8 cellular contexts compared by ENCODE assay signal in the genomic region with DNA sequence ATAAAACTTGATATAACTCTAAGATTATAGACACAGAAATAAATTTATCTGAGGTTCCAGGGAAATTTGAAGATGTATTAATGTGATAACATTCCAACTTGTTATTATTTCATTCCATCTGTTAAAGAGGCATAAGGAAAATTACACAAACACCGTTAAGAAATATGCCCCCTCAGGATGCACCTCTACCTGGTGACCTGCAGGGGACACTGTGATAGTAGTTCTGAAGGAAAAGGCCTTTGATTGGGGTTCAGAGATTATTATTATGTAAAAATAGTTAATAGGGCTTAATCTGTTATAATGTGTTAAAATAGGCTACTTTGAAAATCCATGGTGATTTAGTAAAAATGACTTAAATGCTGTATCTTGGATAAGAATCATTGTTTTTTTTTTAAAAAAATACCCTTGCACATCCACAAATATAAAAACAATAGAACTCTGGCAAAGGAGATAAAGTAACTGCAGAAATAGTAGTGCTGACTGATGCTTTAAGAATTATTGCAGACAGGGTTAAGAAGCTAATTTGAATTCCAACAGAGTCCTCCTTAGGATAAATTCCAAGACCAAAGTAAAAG. TPM values are rescaled to one million over a fixed set of nuclear protein-coding genes. Genes with fewer than 3 reads are reported as not detected.
DNase-seq lines count a peak whose midpoint lies in the region; ATAC-seq and TF ChIP-seq lines count a peak whose summit lies in the region.

No MANE protein-coding gene starts in this region.

- no peaks in the 10 kb centered on the region for H3F3A ChIP-seq in neural cell (ENCODE audit: insufficient read depth, low read length, poor library complexity, severe bottlenecking)

- no peak overlapping the region for H3K27ac ChIP-seq in heart right ventricle
- H3K27ac ChIP-seq in H9 (ENCODE audit: insufficient read length, low read depth, low read length): no peak overlapping the region
- no peak overlapping the region for H3K27ac ChIP-seq in neural cell (ENCODE audit: low read length)

- H2BK12ac ChIP-seq in H9 (ENCODE audit: insufficient read length, low read depth, low read length): no peak overlapping the region

- TF ChIP-seq EP300 in neural cell (conservative IDR thresholded peaks at IDR 0.05; ENCODE audit: poor library complexity, severe bottlenecking): no peak

- no peak overlapping the region for H3K4ac ChIP-seq in H9 (ENCODE audit: low read depth, low read length)

- peaks cover 0 to 1% (median 0%) of the 10 kb centered on the region in 9 donors for H3K4me1 ChIP-seq in heart right ventricle
- no peaks in the 10 kb centered on the region for H3K4me1 ChIP-seq in H9 (ENCODE audit: insufficient read depth, low read length)

- H3K79me2 ChIP-seq in H9 (ENCODE audit: insufficient read depth, low read length) (no peaks in the 10 kb centered on the region), neural cell (replicated peaks; ENCODE audit: insufficient read depth, low read length) (no peaks in the 10 kb centered on the region)

- H3K14ac ChIP-seq in H9 (ENCODE audit: insufficient read depth, low read length): no peak overlapping the region

- no peaks in the 10 kb centered on the region for H3K9me3 Mint-ChIP-seq in H9

- TF ChIP-seq RAD21 in neural cell (conservative IDR thresholded peaks at IDR 0.05): peak; percentile 17

- H3K27me3 ChIP-seq in heart right ventricle: no peaks in the 10 kb centered on the region
- H3K27me3 ChIP-seq in H9 (ENCODE audit: insufficient read depth, low read length): no peaks in the 10 kb centered on the region
- no peaks in the 10 kb centered on the region for H3K27me3 ChIP-seq in neural cell (ENCODE audit: insufficient read depth, low read depth, low read length)

- H3K9ac ChIP-seq in H9 (ENCODE audit: extremely low read depth, insufficient read length, low read length) (no peak overlapping the region), neural cell (ENCODE audit: low read length) (no peak overlapping the region)

- no peak overlapping the region for H2AFZ ChIP-seq in H9 (ENCODE audit: low read length)
- H2AFZ ChIP-seq in neural cell (ENCODE audit: low read depth, low read length): no peak overlapping the region

- H4K91ac ChIP-seq in H9 (ENCODE audit: insufficient read length, low read depth, low read length): no peak overlapping the region

- H3K23me2 ChIP-seq in H9 (ENCODE audit: insufficient read length, low read depth, low read length, poor library complexity, severe bottlenecking): no peaks in the 10 kb centered on the region

- no peak overlapping the region for H3T11ph ChIP-seq in H9 (ENCODE audit: low read length)

- H2BK5ac ChIP-seq in H9 (ENCODE audit: insufficient read length, low read length): no peak overlapping the region

- no peak overlapping the region for H3K27ac Mint-ChIP-seq in H9

- 4 to 5% methylated on average over 1 of the region's 1 CpG for WGBS in heart right ventricle, 2 donors
- no CpG with 5 or more reads among the region's 1 CpG for WGBS in H9 (ENCODE audit: extremely low coverage, insufficient read length, low lambda C conversion rate)

- no peak for DNase-seq in heart right ventricle
- no peak for DNase-seq in left ventricle myocardium superior
- DNase-seq in H9: no peak
- DNase-seq in NAMALWA (ENCODE audit: low spot score): peak; percentile 65
- DNase-seq in choroid plexus epithelial cell (ENCODE audit: low read depth): peak; percentile 55
- DNase-seq in stimulated activated naive CD8-positive, alpha-beta T cell treated with anti-CD3 and anti-CD28 coated beads, Interleukin-15, Interleukin-2, amounts not matched to agents 100 U/mL and 50 U/mL, for 24 hours: no peak
- DNase-seq in COLO668 (lab: John Stamatoyannopoulos, UW; ENCODE audit: unreplicated experiment): no peak

- ATAC-seq in heart right ventricle (no peak), left ventricle myocardium superior (no peak)
- ATAC-seq in stimulated activated naive CD8-positive, alpha-beta T cell treated with anti-CD3 and anti-CD28 coated beads, Interleukin-15, Interleukin-2, amounts not matched to agents 100 U/mL and 50 U/mL, for 24 hours: no peak

- H3K4me2 ChIP-seq in H9 (ENCODE audit: insufficient read depth, insufficient read length, low read length): no peak overlapping the region
- no peak overlapping the region for H3K4me2 ChIP-seq in neural cell (ENCODE audit: low read length)

- H2AK5ac ChIP-seq in H9 (ENCODE audit: insufficient read length, low read length): no peak overlapping the region

- no peak overlapping the region for H4K5ac ChIP-seq in H9 (ENCODE audit: insufficient read length, low read depth, low read length)

- TF ChIP-seq CTCF in heart right ventricle (IDR thresholded peaks at IDR 0.05) (peak; percentile 15 to 73 (median 65)), H9 (conservative IDR thresholded peaks at IDR 0.05) (peak; percentile 92), choroid plexus epithelial cell (conservative IDR thresholded peaks at IDR 0.05; ENCODE audit: low read depth, low read length) (peak; percentile 85), neural cell (IDR thresholded peaks at IDR 0.05; ENCODE audit: poor library complexity, severe bottlenecking) (peak; percentile 49)

- no peak overlapping the region for H3K23ac ChIP-seq in H9 (ENCODE audit: insufficient read length, low read depth, low read length)

- H3K79me1 ChIP-seq in H9 (ENCODE audit: insufficient read depth, low read depth, low read length, poor library complexity, severe bottlenecking): no peaks in the 10 kb centered on the region

- no peaks in the 10 kb centered on the region; the same call in 1 of the 2 replicates for H3K27me3 Mint-ChIP-seq in H9 (ENCODE audit: low read depth)

- H3K36me3 Mint-ChIP-seq in H9 (ENCODE audit: insufficient read depth in 1 of 3, low read depth in 3 of 3): no peaks in the 10 kb centered on the region

- H4K20me1 ChIP-seq in H9 (ENCODE audit: control insufficient read depth, insufficient read depth, insufficient read length) (no peaks in the 10 kb centered on the region), neural cell (ENCODE audit: insufficient read depth) (no peaks in the 10 kb centered on the region)

- H3K56ac ChIP-seq in H9 (ENCODE audit: insufficient read length, low read depth, low read length): no peak overlapping the region

- no peak overlapping the region for H3K18ac ChIP-seq in H9 (ENCODE audit: insufficient read length, low read depth, low read length)

- H3K4me3 ChIP-seq in heart right ventricle (no peak overlapping the region), choroid plexus epithelial cell (ENCODE audit: low read depth, low read length) (no peak overlapping the region), neural cell (ENCODE audit: low read length) (no peak overlapping the region)

- H3K9me3 ChIP-seq in heart right ventricle (no peaks in the 10 kb centered on the region), H9 (ENCODE audit: control insufficient read depth, low read depth, low read length) (no peaks in the 10 kb centered on the region), neural cell (ENCODE audit: low read length) (no peaks in the 10 kb centered on the region)

- intact Hi-C loops in heart right ventricle (cut with DNase I): no loop called here
- intact Hi-C loops in left ventricle myocardium superior (cut with micrococcal nuclease): no loop called here

- no peak overlapping the region for H2BK15ac ChIP-seq in H9 (ENCODE audit: low read depth, low read length)

- no peaks in the 10 kb centered on the region for H3K4me1 Mint-ChIP-seq in H9

- H3K36me3 ChIP-seq in heart right ventricle: no peaks in the 10 kb centered on the region
- no peaks in the 10 kb centered on the region for H3K36me3 ChIP-seq in neural cell (ENCODE audit: insufficient read depth, low read length)

- H2BK20ac ChIP-seq in H9 (ENCODE audit: low read depth, low read length, poor library complexity, severe bottlenecking): no peak overlapping the region

- no peak overlapping the region for H4K8ac ChIP-seq in H9 (replicated peaks; ENCODE audit: insufficient read length, low read depth, low read length)

- H2BK120ac ChIP-seq in H9 (ENCODE audit: low read depth, low read length, poor library complexity, severe bottlenecking): no peak overlapping the region

- H3K4me3 Mint-ChIP-seq in H9: no peak overlapping the region

- H3K9me2 ChIP-seq in neural cell (ENCODE audit: insufficient read depth, low read length): no peaks in the 10 kb centered on the region

TF ChIP-seq in neural cell, 6 proteins besides CTCF, POLR2A, EP300 and RAD21:
- TF ChIP-seq TAF1 (IDR thresholded peaks at IDR 0.05; ENCODE audit: low read depth): no peak
- peak; percentile 37 for TF ChIP-seq SMC3 (conservative IDR thresholded peaks at IDR 0.05; ENCODE audit: poor library complexity)

RNA-seq across cellular contexts. Expression of gene ABRAXAS1, which starts 6.1 kb away (rescaled TPM):
- 10 to 100 TPM in 1 of 10 donors, 1 to 10 TPM in 9; 4.7 to 11.0 (median 6.7) TPM for total RNA-seq in heart right ventricle
- 1 to 10 TPM; 2.3 to 2.4 TPM for polyA plus RNA-seq in heart right ventricle
- total RNA-seq in left ventricle myocardium superior: 6.8 TPM
- 24.7 and 25.8 TPM in 2 replicates for total RNA-seq in H9 (2021)
- 1.1 and 1.4 TPM in 2 replicates for polyA plus RNA-seq in neural cell
- 2.9 and 3.1 TPM in 2 replicates for polyA minus RNA-seq in neural cell

RNA-seq across cellular contexts. Expression of gene MRPS18C, which starts 35.1 kb away (rescaled TPM):
- 10 to 100 TPM; 47.7 to 81.9 (median 58.2) TPM for total RNA-seq in heart right ventricle
- polyA plus RNA-seq in heart right ventricle: 10 to 100 TPM; 40.6 to 68.6 TPM
- 67.1 TPM for total RNA-seq in left ventricle myocardium superior
- total RNA-seq in H9 (2021): 77.6 and 85.4 TPM in 2 replicates
- 56.0 and 60.6 TPM in 2 replicates for polyA plus RNA-seq in neural cell
- 37.3 and 40.4 TPM in 2 replicates for polyA minus RNA-seq in neural cell

RNA-seq across cellular contexts. Expression of gene HELQ, which starts 35.3 kb away (rescaled TPM):
- total RNA-seq in heart right ventricle (10 to 100 TPM; 11.6 to 15.7 (median 13.2) TPM), left ventricle myocardium superior (15.3 TPM), H9 (2021) (13.9 and 16.2 TPM in 2 replicates)
- polyA plus RNA-seq in heart right ventricle (1 to 10 TPM; 5.1 to 5.6 TPM), neural cell (10.4 and 18.0 TPM in 2 replicates)
- 14.1 and 20.1 TPM in 2 replicates for polyA minus RNA-seq in neural cell

RNA-seq across cellular contexts. Expression of gene GPAT3, which starts 44.9 kb away (rescaled TPM):
- total RNA-seq in heart right ventricle (10 to 100 TPM; 34.2 to 82.6 (median 52.8) TPM), left ventricle myocardium superior (38.9 TPM), H9 (2021) (0.42 and 1.8 TPM in 2 replicates)
- polyA plus RNA-seq in heart right ventricle (10 to 100 TPM; 22.2 to 24.2 TPM), neural cell (not detected in 2 replicates)
- polyA minus RNA-seq in neural cell: not detected in 2 replicates

Comparison
In these comparisons a context has a peak if more than half of its experiments do, and no peak if none do; other contexts are left out.
1. DNase-seq: peak in NAMALWA (single experiment) and choroid plexus epithelial cell (single experiment); none in heart right ventricle (0 of 2), left ventricle myocardium superior (single experiment), H9 (single experiment), stimulated activated naive CD8-positive, alpha-beta T cell treated with anti-CD3 and anti-CD28 coated beads, Interleukin-15, Interleukin-2, amounts not matched to agents 100 U/mL and 50 U/mL, for 24 hours (single experiment) and COLO668 (single experiment).
2. Peak in every context shown above with its lines, with median percentiles within 50 percentile points of each other: CTCF ChIP-seq.